Comparison of ENCODE assay signal across 8 cellular contexts in the genomic region with DNA sequence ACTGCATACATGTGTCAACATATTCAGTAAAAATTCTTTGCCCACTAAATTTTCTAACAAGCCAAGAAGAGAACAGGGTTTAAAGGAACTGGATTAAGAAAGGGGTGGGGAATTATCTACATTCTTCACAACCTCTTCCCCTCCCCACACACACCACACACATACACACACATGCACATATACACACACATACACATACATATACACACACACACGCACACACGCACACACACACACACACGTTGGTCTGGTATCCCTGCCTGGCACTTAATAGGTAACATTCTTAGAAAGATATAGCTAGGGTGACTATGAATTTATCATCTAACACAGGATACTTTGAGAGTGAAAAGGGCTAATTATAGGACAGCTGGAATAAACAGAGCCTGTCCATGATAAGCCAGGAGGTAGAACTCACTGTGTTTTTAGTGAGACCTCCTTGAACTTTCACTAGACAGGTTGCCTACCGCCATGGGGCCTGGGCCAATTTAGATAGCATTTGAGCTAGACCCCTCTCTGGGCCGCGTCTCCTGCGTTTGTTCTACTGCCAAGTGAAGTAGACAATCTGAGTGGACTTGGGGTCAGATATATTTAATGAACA. TPM values are rescaled to one million over a fixed set of nuclear protein-coding genes. Genes with fewer than 3 reads are reported as not detected.
A peak's percentile ranks its signal among the peaks of the same experiment; 100 is the strongest.
DNase-seq lines count a peak whose midpoint lies in the region; ATAC-seq and TF ChIP-seq lines count a peak whose summit lies in the region.

No MANE protein-coding gene starts in this region.

- H3K27me3 Mint-ChIP-seq in osteocyte (ENCODE audit: unreplicated experiment): no peaks in the 10 kb centered on the region

- ATAC-seq in Right ventricle myocardium superior (ENCODE audit: poor library complexity): no peak
- ATAC-seq in GM18873 (IDR thresholded peaks at IDR 0.05; ENCODE audit: low FRiP score, unreplicated experiment): no peak

- H3K9me3 ChIP-seq in cardiac muscle cell (ENCODE audit: low read depth): no peaks in the 10 kb centered on the region
- H3K9me3 ChIP-seq in vagina: no peaks in the 10 kb centered on the region

- H3K27ac Mint-ChIP-seq in osteocyte (ENCODE audit: unreplicated experiment): no peak overlapping the region

- H2BK120ac ChIP-seq in mesendoderm (ENCODE audit: low read depth, low read length): no peak overlapping the region

- no peak overlapping the region for H2BK15ac ChIP-seq in mesendoderm (replicated peaks; ENCODE audit: low read depth)

- H3K79me2 ChIP-seq in mesendoderm (ENCODE audit: control insufficient read depth, insufficient read depth, low read length): no peaks in the 10 kb centered on the region

- intact Hi-C loops in Right ventricle myocardium superior (cut with DNase I) (loop anchor here (10.0 kb wide), 1 partner anchor 595 kb away; no protein-coding TSS in a partner anchor), vagina (cut with DNase I) (loop anchor here (10.0 kb wide), 1 partner anchor 325 kb away; the partner anchor contains the start of gene KIF5B)

- peak overlapping the region; percentile 76 for H2AK5ac ChIP-seq in mesendoderm (ENCODE audit: low read length)

- in situ Hi-C loops in GM13976 (cut with MboI; ENCODE audit: low sequenced_read_pairs, unreplicated experiment): no loop called here

- H3K27ac ChIP-seq in cardiac muscle cell (peak overlapping the region; percentile 87), VCaP (peak overlapping the region; percentile 97), mesendoderm (ENCODE audit: low read depth, low read length) (no peak overlapping the region), vagina (peak overlapping the region; percentile 2)

- H3K27me3 ChIP-seq in cardiac muscle cell (no peaks in the 10 kb centered on the region), mesendoderm (ENCODE audit: insufficient read depth, low read length, poor library complexity) (no peaks in the 10 kb centered on the region), vagina (no peaks in the 10 kb centered on the region)

- no peak overlapping the region for H2BK5ac ChIP-seq in mesendoderm (ENCODE audit: low read length)

- H3K18ac ChIP-seq in mesendoderm (ENCODE audit: low read length): no peak overlapping the region

- no CpG with 5 or more reads among the region's 7 CpGs for WGBS in mesendoderm (ENCODE audit: extremely low coverage, insufficient coverage, low lambda C conversion rate)

- H3K36me3 Mint-ChIP-seq in osteocyte (ENCODE audit: unreplicated experiment): no peaks in the 10 kb centered on the region

- H3K23ac ChIP-seq in mesendoderm (ENCODE audit: low read length): no peak overlapping the region

- H4K8ac ChIP-seq in mesendoderm (ENCODE audit: low read depth, low read length): no peak overlapping the region

- no peaks in the 10 kb centered on the region for H3K79me1 ChIP-seq in mesendoderm (ENCODE audit: low read length)

- no peaks in the 10 kb centered on the region for H3K9me3 Mint-ChIP-seq in osteocyte (ENCODE audit: unreplicated experiment)

- no peak overlapping the region for H3K4me2 ChIP-seq in mesendoderm (ENCODE audit: low read length)

- H3K4me1 ChIP-seq in cardiac muscle cell (ENCODE audit: low read depth) (peaks cover 22% of the 10 kb centered on the region), mesendoderm (ENCODE audit: control insufficient read depth, low read depth, low read length) (no peaks in the 10 kb centered on the region), vagina (peaks cover 6% of the 10 kb centered on the region)

- TF ChIP-seq CTCF in cardiac muscle cell (IDR thresholded peaks at IDR 0.05; ENCODE audit: low read depth, low read length) (no peak), VCaP (conservative IDR thresholded peaks at IDR 0.05) (no peak), vagina (IDR thresholded peaks at IDR 0.05) (no peak), osteocyte (IDR thresholded peaks at IDR 0.05) (no peak), GM13976 (IDR thresholded peaks at IDR 0.05; ENCODE audit: borderline replicate concordance, control extremely low read depth, extremely low read depth, insufficient read depth, missing control alignments) (no peak)

- no peak overlapping the region for H3K4ac ChIP-seq in mesendoderm (ENCODE audit: low read depth, low read length)

- peaks cover 14% of the 10 kb centered on the region for H3K4me1 Mint-ChIP-seq in osteocyte (ENCODE audit: unreplicated experiment)

- no peak overlapping the region for H3K9ac ChIP-seq in mesendoderm (ENCODE audit: low read length)

- TF ChIP-seq POLR2A in vagina (IDR thresholded peaks at IDR 0.05): no peak

- peak in 1 of 2 donors; percentile 20 for DNase-seq in cardiac muscle cell (ENCODE audit: low read depth in 1 of 2, low spot score in 1 of 2)
- DNase-seq in Right ventricle myocardium superior: no peak
- DNase-seq in mesendoderm: no peak
- DNase-seq in vagina (ENCODE audit: extremely low spot score in 2 of 2): no peak
- no peak for DNase-seq in osteocyte (ENCODE audit: extremely low spot score, unreplicated experiment)
- no peak for DNase-seq in GM13976 (ENCODE audit: low spot score)

- H4K5ac ChIP-seq in mesendoderm (ENCODE audit: low read length): no peak overlapping the region

- H3K56ac ChIP-seq in mesendoderm (ENCODE audit: low read length): peak overlapping the region; percentile 71

- H3K36me3 ChIP-seq in cardiac muscle cell (no peaks in the 10 kb centered on the region), mesendoderm (ENCODE audit: control insufficient read depth, insufficient read depth, low read length) (no peaks in the 10 kb centered on the region), vagina (no peaks in the 10 kb centered on the region)

- H3K4me3 ChIP-seq in cardiac muscle cell (peak overlapping the region; percentile 92), mesendoderm (ENCODE audit: low read length) (no peak overlapping the region), vagina (no peak overlapping the region)

- H3K4me3 Mint-ChIP-seq in osteocyte (ENCODE audit: unreplicated experiment): no peak overlapping the region

RNA-seq across cellular contexts. Expression of gene EPC1, which starts 33.1 kb away (rescaled TPM):
- 24.0 and 25.4 TPM in 2 replicates for total RNA-seq in cardiac muscle cell
- polyA plus RNA-seq in cardiac muscle cell: 12.9 and 14.4 TPM in 2 replicates
- total RNA-seq in Right ventricle myocardium superior: 17.3 TPM
- 24.6 TPM for polyA plus RNA-seq in mesendoderm (2013, experiment 1 of 2)
- 23.4 TPM for polyA plus RNA-seq in mesendoderm (2013, experiment 2 of 2)
- total RNA-seq in vagina: 54.5 TPM
- total RNA-seq in osteocyte: 35.5 and 37.8 TPM in 2 replicates
